In genomic region chr18:80037300-80037699, GRCh38 we compare ENCODE assay signal across 1 cellular context.
TF ChIP-seq lines count a peak whose summit lies in the region.

No MANE protein-coding gene starts in this region.

TF ChIP-seq in SK-N-SH, 30 proteins besides CTCF, POLR2A, EP300 and RAD21 (continued from another document):
- TF ChIP-seq REST (IDR thresholded peaks at IDR 0.05; ENCODE audit: low read depth, low read length) (peak; percentile 76; the same call in 1 of the 2 replicates), GABPA (IDR thresholded peaks at IDR 0.05; ENCODE audit: low read depth) (no peak)
